ENCODE assay signal across 15 cellular contexts in the genomic region with DNA sequence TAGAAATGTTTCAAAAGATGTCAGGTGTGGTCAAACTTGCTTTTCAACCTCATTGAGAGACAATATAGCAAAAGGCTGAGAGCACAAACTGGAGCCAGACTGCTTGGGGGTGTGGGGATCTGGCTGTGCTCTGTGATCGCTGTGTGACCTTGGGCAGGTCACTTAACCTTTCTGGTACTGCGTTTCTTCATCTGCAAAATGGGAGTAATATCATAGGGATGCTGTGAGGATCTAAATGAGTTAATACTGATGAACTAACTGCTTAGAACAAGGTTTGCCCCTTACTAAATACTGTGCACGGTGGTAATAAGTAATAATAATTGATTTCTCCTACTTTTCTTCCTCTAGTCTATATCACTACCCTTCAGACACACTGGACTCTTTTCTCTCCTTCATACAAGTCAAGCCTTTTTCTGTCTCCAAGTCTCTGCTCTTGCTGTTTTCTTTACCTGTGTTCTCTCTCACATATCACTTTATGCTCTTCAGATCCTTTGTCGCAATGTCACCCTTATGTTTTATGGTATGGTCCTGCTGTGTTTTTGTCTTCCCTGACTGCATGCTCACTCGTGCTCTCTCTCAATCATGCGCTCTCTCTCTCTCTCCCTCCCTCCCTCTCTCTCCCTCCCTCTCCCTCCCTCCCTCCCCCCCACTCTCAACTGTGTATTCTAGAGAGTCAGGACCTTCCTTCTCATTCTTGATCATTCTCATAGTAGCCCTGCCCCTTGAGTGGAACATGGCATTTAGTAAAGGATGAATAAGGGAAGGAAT. TPM values are rescaled to one million over a fixed set of nuclear protein-coding genes. Genes with fewer than 3 reads are reported as not detected.
A peak's percentile ranks its signal among the peaks of the same experiment; 100 is the strongest.
DNase-seq lines count a peak whose midpoint lies in the region; ATAC-seq lines count a peak whose summit lies in the region.
"Had no signal": no experiment of that assay in that cellular context is flagged by ENCODE, and none has a peak within 500 bp of the region (broad histone marks: within the 10 kb centered on the region; RNA-seq: fewer than 3 reads in every experiment).

No MANE protein-coding gene starts in this region.

- no peak overlapping the region for H3K27ac ChIP-seq in mesenchymal stem cell (ENCODE audit: low read length, poor library complexity, severe bottlenecking)
- peak overlapping the region; percentile 9 for H3K27ac ChIP-seq in substantia nigra (ENCODE audit: low read depth, low read length, poor library complexity, severe bottlenecking)
- H3K27ac ChIP-seq: WERI-Rb-1 had no signal

- H3K9me3 ChIP-seq in mesenchymal stem cell (ENCODE audit: control insufficient read depth, low read length), result no peaks in the 10 kb centered on the region

- H2BK5ac ChIP-seq in mesenchymal stem cell (ENCODE audit: low read depth, low read length, poor library complexity, severe bottlenecking), result no peak overlapping the region

- H3K36me3 ChIP-seq in mesenchymal stem cell (ENCODE audit: control insufficient read depth in 1 of 2, insufficient read depth in 2 of 2, low read depth in 1 of 2, low read length in 2 of 2), result peaks cover under 1 to 24% of the 10 kb centered on the region in 2 experiments

- ATAC-seq in activated naive CD8-positive, alpha-beta T cell treated with anti-CD3 and anti-CD28 coated beads, Interleukin-2, amount 50 U/mL, for 24 hours, result no peak
- ATAC-seq in activated T-helper 17 cell treated with anti-CD3 and anti-CD28 coated beads, Interleukin-2, amount 50 U/mL, for 72 hours (replicated peaks), result no peak
- no peak for ATAC-seq in HG03095 (IDR thresholded peaks at IDR 0.05; ENCODE audit: unreplicated experiment)

- H3K4me1 ChIP-seq in mesenchymal stem cell (ENCODE audit: control insufficient read depth, insufficient read depth, low read depth, low read length), result peaks cover 8% of the 10 kb centered on the region

- peak overlapping the region in 1 of 2 experiments; percentile 97 for H3K4me3 ChIP-seq in mesenchymal stem cell (ENCODE audit: insufficient read depth in 1 of 2, low read depth in 1 of 2, low read length in 2 of 2)

- H3K4me2 ChIP-seq in mesenchymal stem cell (ENCODE audit: low read length, poor library complexity, severe bottlenecking), result no peak overlapping the region

- H3K4me3 Mint-ChIP-seq in activated naive CD8-positive, alpha-beta T cell treated with anti-CD3 and anti-CD28 coated beads, Interleukin-2, amount 50 U/mL, for 24 hours, result no peak overlapping the region
- H3K4me3 Mint-ChIP-seq in activated naive CD8-positive, alpha-beta T cell treated with anti-CD3 and anti-CD28 coated beads for 36 hours, result no peak overlapping the region
- no peak overlapping the region for H3K4me3 Mint-ChIP-seq in activated T-helper 17 cell treated with anti-CD3 and anti-CD28 coated beads, Interleukin-2, amount 50 U/mL, for 72 hours
- no peak overlapping the region for H3K4me3 Mint-ChIP-seq in activated naive CD4-positive, alpha-beta T cell treated with anti-CD3 and anti-CD28 coated beads, Interleukin-2, amount 10 ng/mL, durations not matched to agents 7 days and 5 days

- DNase-seq in activated naive CD8-positive, alpha-beta T cell treated with anti-CD3 and anti-CD28 coated beads, Interleukin-2, amount 50 U/mL, for 24 hours, result no peak
- DNase-seq in activated naive CD8-positive, alpha-beta T cell treated with anti-CD3 and anti-CD28 coated beads for 36 hours, result no peak
- DNase-seq in mesenchymal stem cell, result no peak
- DNase-seq in substantia nigra (lab: John Stamatoyannopoulos, UW), result peak in 2 of 49 donors; percentile 11 to 29
- no peak for DNase-seq in activated naive CD4-positive, alpha-beta T cell treated with anti-CD3 and anti-CD28 coated beads, Interleukin-2, amount 10 ng/mL, durations not matched to agents 7 days and 5 days
- no peak for DNase-seq in HuH-7.5 (ENCODE audit: low spot score)
- DNase-seq: activated naive CD4-positive, alpha-beta T cell treated with anti-CD3 and anti-CD28 coated beads, Interleukin-2, amount 50 U/mL, for 16 hours; central memory CD4-positive, alpha-beta T cell; KG1; NCI-H1417 treated with DMSO at 0.1 percent for 48 hours; NCI-H510A treated with DMSO at 0.1 percent for 48 hours; stimulated activated CD4-positive, alpha-beta T cell treated with anti-CD3 and anti-CD28 coated beads, Interleukin-2, amount 100 ng/mL, for 24 hours; WERI-Rb-1 had no signal

- WGBS in mesenchymal stem cell, result 84% methylated on average over 6 of the region's 6 CpGs

- peak overlapping the region; percentile 1 for H3K27ac Mint-ChIP-seq in activated naive CD8-positive, alpha-beta T cell treated with anti-CD3 and anti-CD28 coated beads, Interleukin-2, amount 50 U/mL, for 24 hours
- H3K27ac Mint-ChIP-seq in activated naive CD8-positive, alpha-beta T cell treated with anti-CD3 and anti-CD28 coated beads for 36 hours, result no peak overlapping the region
- peak overlapping the region; percentile 55 for H3K27ac Mint-ChIP-seq in activated T-helper 17 cell treated with anti-CD3 and anti-CD28 coated beads, Interleukin-2, amount 50 U/mL, for 72 hours
- H3K27ac Mint-ChIP-seq in activated naive CD4-positive, alpha-beta T cell treated with anti-CD3 and anti-CD28 coated beads, Interleukin-2, amount 10 ng/mL, durations not matched to agents 7 days and 5 days, result no peak overlapping the region

- no peak overlapping the region for H3K23ac ChIP-seq in mesenchymal stem cell (ENCODE audit: low read length in 2 of 2)

- no peak overlapping the region for H2BK120ac ChIP-seq in mesenchymal stem cell (ENCODE audit: low read depth, low read length)

- H2AK5ac ChIP-seq in mesenchymal stem cell (ENCODE audit: low read length, severe bottlenecking), result peak overlapping the region; percentile 87

- H3K36me3 Mint-ChIP-seq in activated naive CD8-positive, alpha-beta T cell treated with anti-CD3 and anti-CD28 coated beads, Interleukin-2, amount 50 U/mL, for 24 hours (ENCODE audit: low read depth), result no peaks in the 10 kb centered on the region
- no peaks in the 10 kb centered on the region for H3K36me3 Mint-ChIP-seq in activated naive CD8-positive, alpha-beta T cell treated with anti-CD3 and anti-CD28 coated beads for 36 hours
- peaks cover 17% of the 10 kb centered on the region for H3K36me3 Mint-ChIP-seq in activated T-helper 17 cell treated with anti-CD3 and anti-CD28 coated beads, Interleukin-2, amount 50 U/mL, for 72 hours (ENCODE audit: low read depth)
- no peaks in the 10 kb centered on the region for H3K36me3 Mint-ChIP-seq in activated naive CD4-positive, alpha-beta T cell treated with anti-CD3 and anti-CD28 coated beads, Interleukin-2, amount 10 ng/mL, durations not matched to agents 7 days and 5 days

- peaks cover 5% of the 10 kb centered on the region for H3K79me1 ChIP-seq in mesenchymal stem cell (replicated peaks; ENCODE audit: low read length, poor library complexity, severe bottlenecking)

- CTCF ChIA-PET in activated naive CD4-positive, alpha-beta T cell treated with anti-CD3 and anti-CD28 coated beads, Interleukin-2, amount 10 ng/mL, durations not matched to agents 7 days and 5 days (lab: Charles Lee), result no interaction called here

- H2AFZ ChIP-seq in mesenchymal stem cell (ENCODE audit: low read depth, low read length), result no peak overlapping the region

- H3K27me3 ChIP-seq in mesenchymal stem cell (ENCODE audit: control insufficient read depth in 1 of 2, insufficient read depth in 1 of 2, low read length in 2 of 2), result no peaks in the 10 kb centered on the region

- H4K8ac ChIP-seq in mesenchymal stem cell (ENCODE audit: low read length), result no peak overlapping the region

- H3K4ac ChIP-seq in mesenchymal stem cell (ENCODE audit: low read depth in 1 of 2, low read length in 2 of 2), result no peak overlapping the region

- no peaks in the 10 kb centered on the region for H3K9me3 Mint-ChIP-seq in activated naive CD8-positive, alpha-beta T cell treated with anti-CD3 and anti-CD28 coated beads, Interleukin-2, amount 50 U/mL, for 24 hours
- no peaks in the 10 kb centered on the region for H3K9me3 Mint-ChIP-seq in activated naive CD8-positive, alpha-beta T cell treated with anti-CD3 and anti-CD28 coated beads for 36 hours
- no peaks in the 10 kb centered on the region for H3K9me3 Mint-ChIP-seq in activated T-helper 17 cell treated with anti-CD3 and anti-CD28 coated beads, Interleukin-2, amount 50 U/mL, for 72 hours
- no peaks in the 10 kb centered on the region for H3K9me3 Mint-ChIP-seq in activated naive CD4-positive, alpha-beta T cell treated with anti-CD3 and anti-CD28 coated beads, Interleukin-2, amount 10 ng/mL, durations not matched to agents 7 days and 5 days

- no peak overlapping the region for H2BK15ac ChIP-seq in mesenchymal stem cell (ENCODE audit: low read depth, poor library complexity, severe bottlenecking)

- no peaks in the 10 kb centered on the region for H3K27me3 Mint-ChIP-seq in activated naive CD8-positive, alpha-beta T cell treated with anti-CD3 and anti-CD28 coated beads, Interleukin-2, amount 50 U/mL, for 24 hours
- no peaks in the 10 kb centered on the region for H3K27me3 Mint-ChIP-seq in activated naive CD8-positive, alpha-beta T cell treated with anti-CD3 and anti-CD28 coated beads for 36 hours
- H3K27me3 Mint-ChIP-seq in activated T-helper 17 cell treated with anti-CD3 and anti-CD28 coated beads, Interleukin-2, amount 50 U/mL, for 72 hours, result no peaks in the 10 kb centered on the region
- H3K27me3 Mint-ChIP-seq in activated naive CD4-positive, alpha-beta T cell treated with anti-CD3 and anti-CD28 coated beads, Interleukin-2, amount 10 ng/mL, durations not matched to agents 7 days and 5 days, result peaks cover 8% of the 10 kb centered on the region

- no peak overlapping the region for H3K18ac ChIP-seq in mesenchymal stem cell (ENCODE audit: low read depth in 1 of 2, low read length in 2 of 2)

- H3K9ac ChIP-seq in mesenchymal stem cell (ENCODE audit: low read length), result peak overlapping the region; percentile 99

- H2BK12ac ChIP-seq in mesenchymal stem cell (ENCODE audit: low read length in 2 of 2), result no peak overlapping the region

- no peak overlapping the region for H3K14ac ChIP-seq in mesenchymal stem cell (ENCODE audit: low read length in 2 of 2)

- H4K91ac ChIP-seq in mesenchymal stem cell (ENCODE audit: low read length), result no peak overlapping the region

- peaks cover 24% of the 10 kb centered on the region for H3K4me1 Mint-ChIP-seq in activated naive CD8-positive, alpha-beta T cell treated with anti-CD3 and anti-CD28 coated beads, Interleukin-2, amount 50 U/mL, for 24 hours
- H3K4me1 Mint-ChIP-seq in activated naive CD8-positive, alpha-beta T cell treated with anti-CD3 and anti-CD28 coated beads for 36 hours, result peaks cover 23% of the 10 kb centered on the region
- peaks cover 16% of the 10 kb centered on the region for H3K4me1 Mint-ChIP-seq in activated T-helper 17 cell treated with anti-CD3 and anti-CD28 coated beads, Interleukin-2, amount 50 U/mL, for 72 hours
- H3K4me1 Mint-ChIP-seq in activated naive CD4-positive, alpha-beta T cell treated with anti-CD3 and anti-CD28 coated beads, Interleukin-2, amount 10 ng/mL, durations not matched to agents 7 days and 5 days, result peaks cover 9% of the 10 kb centered on the region

RNA-seq across cellular contexts. Expression of gene MGST3, which starts 3.3 kb away (rescaled TPM):
- 10 to 100 TPM; 31.7 to 33.3 TPM for total RNA-seq in activated naive CD8-positive, alpha-beta T cell treated with anti-CD3 and anti-CD28 coated beads for 36 hours
- total RNA-seq in activated T-helper 17 cell treated with anti-CD3 and anti-CD28 coated beads, Interleukin-2, amount 50 U/mL, for 72 hours, result 10 to 100 TPM; 42.1 to 57.9 TPM
- polyA plus RNA-seq in mesenchymal stem cell (2013, experiment 1 of 2), result 532 TPM
- polyA plus RNA-seq in mesenchymal stem cell (2013, experiment 2 of 2), result 548 TPM

Comparison
In these comparisons a context has a peak if more than half of its experiments do, and no peak if none do; other contexts are left out.
1. H3K27ac Mint-ChIP-seq: peak in activated naive CD8-positive, alpha-beta T cell treated with anti-CD3 and anti-CD28 coated beads, Interleukin-2, amount 50 U/mL, for 24 hours (single experiment) and activated T-helper 17 cell treated with anti-CD3 and anti-CD28 coated beads, Interleukin-2, amount 50 U/mL, for 72 hours (single experiment); none in activated naive CD8-positive, alpha-beta T cell treated with anti-CD3 and anti-CD28 coated beads for 36 hours (single experiment) and activated naive CD4-positive, alpha-beta T cell treated with anti-CD3 and anti-CD28 coated beads, Interleukin-2, amount 10 ng/mL, durations not matched to agents 7 days and 5 days (single experiment).